Comparison of ENCODE assay signal across 17 cellular contexts in genomic region chr4:64564126-64564525, GRCh38.
"Had no signal": no experiment of that assay in that cellular context is flagged by ENCODE, and none has a peak within 500 bp of the region (broad histone marks: within the 10 kb centered on the region; RNA-seq: fewer than 3 reads in every experiment).

No MANE protein-coding gene starts in this region.

- H3K9me3 Mint-ChIP-seq: activated T-helper 1 cell treated with anti-CD3 and anti-CD28 coated beads, Interleukin-12 subunit alpha, Interleukin-12 subunit beta, Interleukin-2, Interleukin-4 antibody, amounts not matched to agents 30 ng/mL and 10 ng/mL and 1 ng/mL, durations not matched to agents 14 hours and 24 hours and 36 hours had no signal

- H3K27ac Mint-ChIP-seq: activated T-helper 1 cell treated with anti-CD3 and anti-CD28 coated beads, Interleukin-12 subunit alpha, Interleukin-12 subunit beta, Interleukin-2, Interleukin-4 antibody, amounts not matched to agents 30 ng/mL and 10 ng/mL and 1 ng/mL, durations not matched to agents 14 hours and 24 hours and 36 hours; endodermal cell; memory B cell; natural killer cell treated with Interleukin-12 subunit alpha and Interleukin-12 subunit beta and Interleukin-15 and Interleukin-18, amount 100 ng/mL, for 72 hours; progenitor cell of endocrine pancreas had no signal

- H3K4me1 ChIP-seq: heart left ventricle had no signal

- FAIRE-seq: frontal cortex, islet of Langerhans had no signal

- H3K27me3 Mint-ChIP-seq: memory B cell; natural killer cell treated with Interleukin-12 subunit alpha and Interleukin-12 subunit beta and Interleukin-15 and Interleukin-18, amount 100 ng/mL, for 72 hours; progenitor cell of endocrine pancreas had no signal

- H3K4me3 Mint-ChIP-seq: activated T-helper 1 cell treated with anti-CD3 and anti-CD28 coated beads, Interleukin-12 subunit alpha, Interleukin-12 subunit beta, Interleukin-2, Interleukin-4 antibody, amounts not matched to agents 30 ng/mL and 10 ng/mL and 1 ng/mL, durations not matched to agents 14 hours and 24 hours and 36 hours; endodermal cell; memory B cell; natural killer cell treated with Interleukin-12 subunit alpha and Interleukin-12 subunit beta and Interleukin-15 and Interleukin-18, amount 100 ng/mL, for 72 hours had no signal

- H3K4me3 ChIP-seq: heart left ventricle had no signal

- H3K36me3 Mint-ChIP-seq: memory B cell; natural killer cell treated with Interleukin-12 subunit alpha and Interleukin-12 subunit beta and Interleukin-15 and Interleukin-18, amount 100 ng/mL, for 72 hours had no signal

- DNase-seq: activated CD4-positive, alpha-beta T cell treated with anti-CD3 and anti-CD28 coated beads for 48 hours; activated naive CD4-positive, alpha-beta T cell; brain microvascular endothelial cell; endodermal cell; heart left ventricle; nucleus accumbens; stimulated activated naive CD4-positive, alpha-beta T cell treated with Interleukin-2 at 50 U/mL for 16 hours; T-helper 1 cell; trophoblast cell had no signal

- H3K27me3 ChIP-seq: brain microvascular endothelial cell, heart left ventricle had no signal

- H3K36me3 ChIP-seq: brain microvascular endothelial cell, heart left ventricle had no signal

- ATAC-seq: heart left ventricle; left lobe of liver; natural killer cell treated with Interleukin-12 subunit alpha and Interleukin-12 subunit beta and Interleukin-15 and Interleukin-18, amount 100 ng/mL, for 72 hours; sciatic nerve had no signal

- H3K4me1 Mint-ChIP-seq: endodermal cell, memory B cell had no signal

- H3K9me3 ChIP-seq: heart left ventricle had no signal

- H3K27ac ChIP-seq: brain microvascular endothelial cell, heart left ventricle had no signal
